8 cellular contexts compared by ENCODE assay signal in genomic region chr13:48156466-48156865, GRCh38.
A peak's percentile ranks its signal among the peaks of the same experiment; 100 is the strongest.
DNase-seq lines count a peak whose midpoint lies in the region; ATAC-seq and TF ChIP-seq lines count a peak whose summit lies in the region.

No MANE protein-coding gene starts in this region.

- H3K4me1 Mint-ChIP-seq in chondrocyte (ENCODE audit: low read depth): peaks cover 14% of the 10 kb centered on the region

- no peaks in the 10 kb centered on the region for H3K27me3 Mint-ChIP-seq in chondrocyte (ENCODE audit: low read depth)

- H3K27ac ChIP-seq in ascending aorta: peak overlapping the region; percentile 25 to 27
- peak overlapping the region; percentile 67 to 95 (median 86) for H3K27ac ChIP-seq in spleen

- no peaks in the 10 kb centered on the region for H3K4me1 ChIP-seq in ascending aorta
- H3K4me1 ChIP-seq in spleen: peaks cover 21 to 99% (median 55%) of the 10 kb centered on the region in 6 donors

- no peak for TF ChIP-seq POLR2A in spleen (IDR thresholded peaks at IDR 0.05)

- H3K9me3 ChIP-seq in ascending aorta: no peaks in the 10 kb centered on the region
- H3K9me3 ChIP-seq in spleen: no peaks in the 10 kb centered on the region

- 47 to 68% (median 51%) methylated on average over 6 of the region's 6 CpGs for WGBS in spleen, 5 donors

- no peaks in the 10 kb centered on the region for H3K27me3 ChIP-seq in ascending aorta
- no peaks in the 10 kb centered on the region for H3K27me3 ChIP-seq in spleen (replicated peaks in 1 of 7)

- intact Hi-C loops in ascending aorta (cut with DNase I): no loop called here
- intact Hi-C loops in spleen (cut with DNase I; ENCODE audit: low total_unique reads): no loop called here

- no peaks in the 10 kb centered on the region for H3K36me3 ChIP-seq in ascending aorta
- no peaks in the 10 kb centered on the region for H3K36me3 ChIP-seq in spleen

- no peak overlapping the region for H3K4me3 Mint-ChIP-seq in chondrocyte (ENCODE audit: unreplicated experiment)

- H3K4me3 ChIP-seq in ascending aorta (no peak overlapping the region), spleen (peak overlapping the region in 1 of 8 donors; percentile 43)

- peak; percentile 43 for ATAC-seq in GM18498 (IDR thresholded peaks at IDR 0.05; ENCODE audit: unreplicated experiment)
- no peak for ATAC-seq in HG03439 (IDR thresholded peaks at IDR 0.05; ENCODE audit: unreplicated experiment)

- peak; percentile 20 to 83 (median 60) for DNase-seq in T-helper 2 cell
- no peak for DNase-seq in ascending aorta (ENCODE audit: low spot score in 2 of 2)
- peak; percentile 89 for DNase-seq in spleen
- no peak for DNase-seq in chondrocyte (ENCODE audit: low spot score)
- DNase-seq in globus pallidus (ENCODE audit: low spot score): no peak
- DNase-seq in inferior parietal cortex (ENCODE audit: extremely low spot score): no peak

- H3K9me3 Mint-ChIP-seq in chondrocyte (ENCODE audit: low read depth): no peaks in the 10 kb centered on the region

- H3K27ac Mint-ChIP-seq in chondrocyte (ENCODE audit: unreplicated experiment): no peak overlapping the region

- no peaks in the 10 kb centered on the region for H3K36me3 Mint-ChIP-seq in chondrocyte (ENCODE audit: low read depth)

- TF ChIP-seq CTCF in ascending aorta (IDR thresholded peaks at IDR 0.05) (no peak), spleen (IDR thresholded peaks at IDR 0.05 in 8 of 11, conservative IDR thresholded peaks at IDR 0.05 in 3 of 11) (no peak), chondrocyte (IDR thresholded peaks at IDR 0.05) (no peak)

Comparison
In these comparisons a context has a peak if more than half of its experiments do, and no peak if none do; other contexts are left out.
1. DNase-seq: peak in T-helper 2 cell (5 of 5) and spleen (single experiment); none in ascending aorta (0 of 2), chondrocyte (single experiment), globus pallidus (single experiment) and inferior parietal cortex (single experiment).